ENCODE assay signal across 8 cellular contexts in genomic region chr3:197305854-197306253, GRCh38. TPM values are rescaled to one million over a fixed set of nuclear protein-coding genes. Genes with fewer than 3 reads are reported as not detected.
DNase-seq lines count a peak whose midpoint lies in the region; ATAC-seq and TF ChIP-seq lines count a peak whose summit lies in the region.

No MANE protein-coding gene starts in this region.

- H2AK5ac ChIP-seq in trophoblast cell (ENCODE audit: low read length): no peak overlapping the region

- no peak overlapping the region for H3K18ac ChIP-seq in trophoblast cell (ENCODE audit: low read length)

- intact Hi-C loops in activated CD4-positive, alpha-beta T cell treated with anti-CD3 and anti-CD28 coated beads, Interleukin-2, amount 10 ng/mL, durations not matched to agents 24 days and 14 days (cut with micrococcal nuclease): loop anchor here (1.0 to 2.0 kb wide), 2 partner anchors 9 to 15 kb away; no protein-coding TSS in a partner anchor
- intact Hi-C loops in adrenal gland (cut with DNase I): no loop called here

- H3K14ac ChIP-seq in trophoblast cell (ENCODE audit: low read length): peak overlapping the region; percentile 40

- H3K27me3 Mint-ChIP-seq in activated CD4-positive, alpha-beta T cell treated with anti-CD3 and anti-CD28 coated beads, Interleukin-2, amount 10 ng/mL, durations not matched to agents 24 days and 14 days: peaks cover 24% of the 10 kb centered on the region

- H3K36me3 Mint-ChIP-seq in activated CD4-positive, alpha-beta T cell treated with anti-CD3 and anti-CD28 coated beads, Interleukin-2, amount 10 ng/mL, durations not matched to agents 24 days and 14 days (ENCODE audit: low read depth): no peaks in the 10 kb centered on the region

- H3K36me3 ChIP-seq in trophoblast cell (ENCODE audit: control insufficient read depth in 1 of 2, insufficient read depth in 2 of 2, low read length in 2 of 2) (no peaks in the 10 kb centered on the region), adrenal gland (replicated peaks in 1 of 2) (no peaks in the 10 kb centered on the region)

- peak; percentile 72 for DNase-seq in activated CD4-positive, alpha-beta T cell treated with anti-CD3 and anti-CD28 coated beads, Interleukin-2, amount 10 ng/mL, durations not matched to agents 24 days and 14 days
- no peak for DNase-seq in activated CD4-positive, alpha-beta T cell treated with anti-CD3 and anti-CD28 coated beads for 4 hours
- DNase-seq in SW480 (ENCODE audit: low spot score) (peak; percentile 24), trophoblast cell (no peak), mesenteric fat pad (ENCODE audit: low spot score) (no peak), adrenal gland (no peak)
- DNase-seq in activated CD4-positive, alpha-beta T cell treated with anti-CD3 and anti-CD28 coated beads, Interleukin-2, amount 50 U/mL, for 4 hours: no peak

- H3K4me3 ChIP-seq in trophoblast cell (ENCODE audit: low read depth, low read length): no peak overlapping the region
- H3K4me3 ChIP-seq in adrenal gland: no peak overlapping the region

- peak overlapping the region; percentile 46 for H2BK120ac ChIP-seq in trophoblast cell (ENCODE audit: insufficient read depth, low read length, poor library complexity)

- H3K9me3 ChIP-seq in trophoblast cell (ENCODE audit: insufficient read depth, low read depth, low read length): no peaks in the 10 kb centered on the region
- H3K9me3 ChIP-seq in adrenal gland (replicated peaks in 1 of 3): no peaks in the 10 kb centered on the region

- H3K79me1 ChIP-seq in trophoblast cell (ENCODE audit: low read length): no peaks in the 10 kb centered on the region

- no peak for TF ChIP-seq POLR2A in adrenal gland (IDR thresholded peaks at IDR 0.05)

- H2BK12ac ChIP-seq in trophoblast cell (ENCODE audit: low read length): peak overlapping the region; percentile 90

- no peak overlapping the region for H4K12ac ChIP-seq in trophoblast cell (ENCODE audit: low read depth, low read length)

- H3K79me2 ChIP-seq in trophoblast cell (ENCODE audit: control insufficient read depth, insufficient read depth, low read length, poor library complexity): no peaks in the 10 kb centered on the region

- H4K8ac ChIP-seq in trophoblast cell (ENCODE audit: low read depth, low read length): no peak overlapping the region

- ATAC-seq in HG02678 (IDR thresholded peaks at IDR 0.05; ENCODE audit: unreplicated experiment): peak; percentile 95

- H3K9ac ChIP-seq in trophoblast cell (ENCODE audit: low read length): no peak overlapping the region

- TF ChIP-seq CTCF in adrenal gland (IDR thresholded peaks at IDR 0.05): no peak

- no peak overlapping the region for H2BK5ac ChIP-seq in trophoblast cell (ENCODE audit: low read depth, low read length, poor library complexity)

- H3K4me3 Mint-ChIP-seq in activated CD4-positive, alpha-beta T cell treated with anti-CD3 and anti-CD28 coated beads, Interleukin-2, amount 10 ng/mL, durations not matched to agents 24 days and 14 days: peak overlapping the region; percentile 22

- H3K27ac Mint-ChIP-seq in activated CD4-positive, alpha-beta T cell treated with anti-CD3 and anti-CD28 coated beads, Interleukin-2, amount 10 ng/mL, durations not matched to agents 24 days and 14 days: peak overlapping the region; percentile 44

- peaks cover 33% of the 10 kb centered on the region for H3K4me1 Mint-ChIP-seq in activated CD4-positive, alpha-beta T cell treated with anti-CD3 and anti-CD28 coated beads, Interleukin-2, amount 10 ng/mL, durations not matched to agents 24 days and 14 days

- H3K9me3 Mint-ChIP-seq in activated CD4-positive, alpha-beta T cell treated with anti-CD3 and anti-CD28 coated beads, Interleukin-2, amount 10 ng/mL, durations not matched to agents 24 days and 14 days: no peaks in the 10 kb centered on the region

- peaks cover 0 to 15% of the 10 kb centered on the region in 2 experiments for H3K4me1 ChIP-seq in trophoblast cell (ENCODE audit: control insufficient read depth in 1 of 2, insufficient read depth in 2 of 2, low read length in 2 of 2)
- H3K4me1 ChIP-seq in adrenal gland (replicated peaks in 1 of 2): peaks cover 8 to 17% of the 10 kb centered on the region in 2 donors

- H3K27ac ChIP-seq in trophoblast cell (ENCODE audit: low read depth, low read length): no peak overlapping the region
- no peak overlapping the region for H3K27ac ChIP-seq in adrenal gland

- no peak overlapping the region for H2AFZ ChIP-seq in trophoblast cell (ENCODE audit: insufficient read depth, low read length, poor library complexity)

- WGBS in trophoblast cell (ENCODE audit: extremely low coverage, insufficient coverage, insufficient read length): no CpG with 5 or more reads among the region's 1 CpG
- 63 to 86% (median 68%) methylated on average over 1 of the region's 1 CpG for WGBS in adrenal gland, 4 donors

- H3K4ac ChIP-seq in trophoblast cell (ENCODE audit: low read depth, low read length): no peak overlapping the region

- no peak overlapping the region for H4K91ac ChIP-seq in trophoblast cell (ENCODE audit: low read depth, low read length)

- H3K27me3 ChIP-seq in trophoblast cell (ENCODE audit: insufficient read depth, low read length) (no peaks in the 10 kb centered on the region), adrenal gland (no peaks in the 10 kb centered on the region)

- H3K23ac ChIP-seq in trophoblast cell (ENCODE audit: low read length): no peak overlapping the region

- H3K4me2 ChIP-seq in trophoblast cell (ENCODE audit: low read length): no peak overlapping the region

RNA-seq across cellular contexts. Expression of gene DLG1, which starts 7.4 kb away (rescaled TPM):
- total RNA-seq in activated CD4-positive, alpha-beta T cell treated with anti-CD3 and anti-CD28 coated beads, Interleukin-2, amount 10 ng/mL, durations not matched to agents 24 days and 14 days: 81.1 and 84.1 TPM in 2 replicates
- polyA plus RNA-seq in trophoblast cell (2013): 38.6 and 38.9 TPM in 2 replicates
- 68.5 TPM for total RNA-seq in mesenteric fat pad
- 10 to 100 TPM; 31.7 to 74.6 (median 60.9) TPM for total RNA-seq in adrenal gland
- polyA plus RNA-seq in adrenal gland: 10 to 100 TPM; 14.1 to 53.7 (median 28.8) TPM

Comparison
In these comparisons a context has a peak if more than half of its experiments do, and no peak if none do; other contexts are left out.
1. DNase-seq: peak in activated CD4-positive, alpha-beta T cell treated with anti-CD3 and anti-CD28 coated beads, Interleukin-2, amount 10 ng/mL, durations not matched to agents 24 days and 14 days (single experiment) and SW480 (single experiment); none in activated CD4-positive, alpha-beta T cell treated with anti-CD3 and anti-CD28 coated beads for 4 hours (0 of 2), trophoblast cell (0 of 2), mesenteric fat pad (single experiment), adrenal gland (0 of 7) and activated CD4-positive, alpha-beta T cell treated with anti-CD3 and anti-CD28 coated beads, Interleukin-2, amount 50 U/mL, for 4 hours (0 of 2).